Comparison of ENCODE assay signal across 1 cellular context in genomic region chr17:45034599-45034998, GRCh38.
TF ChIP-seq lines count a peak whose summit lies in the region.

No MANE protein-coding gene starts in this region.

TF ChIP-seq in K562, 482 proteins besides CTCF, POLR2A, EP300 and RAD21 (continued from another document):
- TF ChIP-seq POLR2G (IDR thresholded peaks at IDR 0.05; ENCODE audit: low read depth, low read length) = 0 out of 2 replicates have a peak, but pooled peaks have one; percentile 31
